1 cellular context compared by ENCODE assay signal in the genomic region with DNA sequence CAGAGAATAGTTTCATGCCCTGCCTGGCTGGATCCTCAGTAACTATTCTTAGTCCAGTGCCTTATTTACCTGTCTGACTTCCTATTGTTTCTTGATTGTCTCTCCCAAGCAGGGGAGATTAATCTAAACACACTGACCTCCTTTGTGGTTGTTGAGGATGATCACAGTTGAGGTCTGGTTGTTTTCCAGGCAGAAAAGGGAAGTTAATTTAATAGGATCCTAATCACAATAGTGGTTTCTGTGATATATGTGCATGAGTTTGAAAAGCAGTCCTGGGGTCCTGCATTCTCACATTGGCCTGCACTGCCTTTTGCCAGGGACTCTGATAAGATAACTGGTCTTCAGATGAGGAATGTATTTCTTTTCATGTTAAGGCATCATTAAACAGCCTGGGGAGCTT.
TF ChIP-seq lines count a peak whose summit lies in the region.

No MANE protein-coding gene starts in this region.

TF ChIP-seq in WTC11, 78 proteins besides CTCF, POLR2A, EP300 and RAD21 (continued from another document):
- TF ChIP-seq, protein P1, sequence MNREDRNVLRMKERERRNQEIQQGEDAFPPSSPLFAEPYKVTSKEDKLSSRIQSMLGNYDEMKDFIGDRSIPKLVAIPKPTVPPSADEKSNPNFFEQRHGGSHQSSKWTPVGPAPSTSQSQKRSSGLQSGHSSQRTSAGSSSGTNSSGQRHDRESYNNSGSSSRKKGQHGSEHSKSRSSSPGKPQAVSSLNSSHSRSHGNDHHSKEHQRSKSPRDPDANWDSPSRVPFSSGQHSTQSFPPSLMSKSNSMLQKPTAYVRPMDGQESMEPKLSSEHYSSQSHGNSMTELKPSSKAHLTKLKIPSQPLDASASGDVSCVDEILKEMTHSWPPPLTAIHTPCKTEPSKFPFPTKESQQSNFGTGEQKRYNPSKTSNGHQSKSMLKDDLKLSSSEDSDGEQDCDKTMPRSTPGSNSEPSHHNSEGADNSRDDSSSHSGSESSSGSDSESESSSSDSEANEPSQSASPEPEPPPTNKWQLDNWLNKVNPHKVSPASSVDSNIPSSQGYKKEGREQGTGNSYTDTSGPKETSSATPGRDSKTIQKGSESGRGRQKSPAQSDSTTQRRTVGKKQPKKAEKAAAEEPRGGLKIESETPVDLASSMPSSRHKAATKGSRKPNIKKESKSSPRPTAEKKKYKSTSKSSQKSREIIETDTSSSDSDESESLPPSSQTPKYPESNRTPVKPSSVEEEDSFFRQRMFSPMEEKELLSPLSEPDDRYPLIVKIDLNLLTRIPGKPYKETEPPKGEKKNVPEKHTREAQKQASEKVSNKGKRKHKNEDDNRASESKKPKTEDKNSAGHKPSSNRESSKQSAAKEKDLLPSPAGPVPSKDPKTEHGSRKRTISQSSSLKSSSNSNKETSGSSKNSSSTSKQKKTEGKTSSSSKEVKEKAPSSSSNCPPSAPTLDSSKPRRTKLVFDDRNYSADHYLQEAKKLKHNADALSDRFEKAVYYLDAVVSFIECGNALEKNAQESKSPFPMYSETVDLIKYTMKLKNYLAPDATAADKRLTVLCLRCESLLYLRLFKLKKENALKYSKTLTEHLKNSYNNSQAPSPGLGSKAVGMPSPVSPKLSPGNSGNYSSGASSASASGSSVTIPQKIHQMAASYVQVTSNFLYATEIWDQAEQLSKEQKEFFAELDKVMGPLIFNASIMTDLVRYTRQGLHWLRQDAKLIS (CRISPR knock-in tag; IDR thresholded peaks at IDR 0.05; ENCODE audit: borderline replicate concordance): no peak
- no peak for TF ChIP-seq CREM (CRISPR knock-in tag; IDR thresholded peaks at IDR 0.05)
- no peak for TF ChIP-seq SMAD3 (CRISPR knock-in tag; IDR thresholded peaks at IDR 0.05; ENCODE audit: borderline replicate concordance)
- TF ChIP-seq, protein P2, sequence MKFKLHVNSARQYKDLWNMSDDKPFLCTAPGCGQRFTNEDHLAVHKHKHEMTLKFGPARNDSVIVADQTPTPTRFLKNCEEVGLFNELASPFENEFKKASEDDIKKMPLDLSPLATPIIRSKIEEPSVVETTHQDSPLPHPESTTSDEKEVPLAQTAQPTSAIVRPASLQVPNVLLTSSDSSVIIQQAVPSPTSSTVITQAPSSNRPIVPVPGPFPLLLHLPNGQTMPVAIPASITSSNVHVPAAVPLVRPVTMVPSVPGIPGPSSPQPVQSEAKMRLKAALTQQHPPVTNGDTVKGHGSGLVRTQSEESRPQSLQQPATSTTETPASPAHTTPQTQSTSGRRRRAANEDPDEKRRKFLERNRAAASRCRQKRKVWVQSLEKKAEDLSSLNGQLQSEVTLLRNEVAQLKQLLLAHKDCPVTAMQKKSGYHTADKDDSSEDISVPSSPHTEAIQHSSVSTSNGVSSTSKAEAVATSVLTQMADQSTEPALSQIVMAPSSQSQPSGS (CRISPR knock-in tag; IDR thresholded peaks at IDR 0.05; ENCODE audit: borderline replicate concordance, low read depth): no peak
